ENCODE assay signal across 8 cellular contexts in the genomic region with DNA sequence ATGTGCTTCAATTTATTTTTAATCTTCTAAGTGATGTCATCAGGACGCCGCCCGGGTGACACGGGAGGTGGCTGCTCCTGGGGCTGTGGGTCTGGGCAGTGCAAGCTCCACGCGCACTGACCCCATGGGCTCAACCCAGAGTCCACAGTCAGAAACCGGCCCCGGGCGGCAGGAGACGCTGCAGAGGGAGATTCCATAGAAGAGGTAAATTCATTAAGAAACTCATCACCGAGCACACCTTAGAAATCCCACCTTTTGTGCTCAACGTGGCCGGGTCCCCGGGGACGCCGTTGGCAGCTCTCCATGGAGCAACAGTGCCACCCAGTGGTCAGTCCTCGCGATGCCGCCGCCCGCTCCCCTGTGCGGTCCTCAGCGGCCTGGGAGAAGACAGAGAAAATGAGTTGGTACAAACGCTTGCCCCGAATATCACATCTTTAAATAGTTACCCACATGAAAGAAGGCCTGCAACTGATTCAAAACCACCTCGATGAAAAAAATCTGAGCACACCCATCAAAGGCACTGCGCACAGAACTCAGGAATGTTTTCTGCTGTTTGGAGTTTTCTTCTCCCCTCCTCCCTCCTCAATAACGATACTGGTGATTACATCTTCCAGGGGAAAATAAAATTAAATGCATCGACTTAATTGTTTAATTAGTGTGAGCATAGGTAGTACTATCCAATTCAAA.
A peak's percentile ranks its signal among the peaks of the same experiment; 100 is the strongest.
DNase-seq lines count a peak whose midpoint lies in the region; ATAC-seq and TF ChIP-seq lines count a peak whose summit lies in the region.

No MANE protein-coding gene starts in this region.

- no peaks in the 10 kb centered on the region for H3K36me3 ChIP-seq in prostate gland
- H3K36me3 ChIP-seq in suprapubic skin, result no peaks in the 10 kb centered on the region

- TF ChIP-seq EP300 in suprapubic skin (IDR thresholded peaks at IDR 0.05), result no peak

- no peak overlapping the region for H3K4me3 ChIP-seq in Jurkat, Clone E6-1 (ENCODE audit: low read length)
- H3K4me3 ChIP-seq in prostate gland (no peak overlapping the region), suprapubic skin (no peak overlapping the region)

- 12% methylated on average over 29 of the region's 29 CpGs for WGBS in prostate gland
- WGBS in suprapubic skin, result 8% methylated on average over 25 of the region's 29 CpGs

- TF ChIP-seq CTCF in prostate gland (IDR thresholded peaks at IDR 0.05), result peak; percentile 76 to 83 (median 76)
- peak in 1 of 2 donors; percentile 81 for TF ChIP-seq CTCF in suprapubic skin (IDR thresholded peaks at IDR 0.05)

- intact Hi-C loops in head of caudate nucleus (cut with DNase I) (loop anchor here (2.0 kb wide), 1 partner anchor 420 kb away; no protein-coding TSS in a partner anchor), prostate gland (cut with DNase I) (no loop called here)

- no peak for TF ChIP-seq POLR2A in prostate gland (IDR thresholded peaks at IDR 0.05)
- no peak for TF ChIP-seq POLR2A in suprapubic skin (IDR thresholded peaks at IDR 0.05)

- H3K9me3 ChIP-seq in prostate gland (no peaks in the 10 kb centered on the region), suprapubic skin (no peaks in the 10 kb centered on the region)

- H3K27me3 ChIP-seq in prostate gland (replicated peaks; ENCODE audit: insufficient read depth) (peaks cover 2% of the 10 kb centered on the region), suprapubic skin (peaks cover 24% of the 10 kb centered on the region)

- H3K27ac ChIP-seq in prostate gland (no peak overlapping the region), suprapubic skin (no peak overlapping the region)

- H3K4me1 ChIP-seq in prostate gland (replicated peaks) (no peaks in the 10 kb centered on the region), suprapubic skin (peaks cover 7% of the 10 kb centered on the region)

- ATAC-seq in GM21737 (IDR thresholded peaks at IDR 0.05; ENCODE audit: unreplicated experiment), result peak; percentile 78

- DNase-seq in G401 (ENCODE audit: low spot score) (peak; percentile 12), SHP77 (lab: John Stamatoyannopoulos, UW) (peak; percentile 75 to 76), activated gamma-delta T cell (lab: John Stamatoyannopoulos, UW) (peak; percentile 31), head of caudate nucleus (peak; percentile 61 to 93 (median 84)), prostate gland (ENCODE audit: low spot score) (peak; percentile 31), suprapubic skin (ENCODE audit: low spot score in 2 of 2) (no peak)
- DNase-seq in Jurkat, Clone E6-1 (ENCODE audit: low read depth, low spot score), result peak; percentile 53

- in situ Hi-C loops in G401 (cut with HindIII; ENCODE audit: low sequenced_read_pairs), result no loop called here

Comparison
In these comparisons a context has a peak if more than half of its experiments do, and no peak if none do; other contexts are left out.
1. DNase-seq: peak in G401 (single experiment), Jurkat, Clone E6-1 (single experiment), SHP77 (2 of 2), activated gamma-delta T cell (single experiment), head of caudate nucleus (42 of 42) and prostate gland (single experiment); none in suprapubic skin (0 of 2).